Comparison of ENCODE assay signal across 8 cellular contexts in the genomic region with DNA sequence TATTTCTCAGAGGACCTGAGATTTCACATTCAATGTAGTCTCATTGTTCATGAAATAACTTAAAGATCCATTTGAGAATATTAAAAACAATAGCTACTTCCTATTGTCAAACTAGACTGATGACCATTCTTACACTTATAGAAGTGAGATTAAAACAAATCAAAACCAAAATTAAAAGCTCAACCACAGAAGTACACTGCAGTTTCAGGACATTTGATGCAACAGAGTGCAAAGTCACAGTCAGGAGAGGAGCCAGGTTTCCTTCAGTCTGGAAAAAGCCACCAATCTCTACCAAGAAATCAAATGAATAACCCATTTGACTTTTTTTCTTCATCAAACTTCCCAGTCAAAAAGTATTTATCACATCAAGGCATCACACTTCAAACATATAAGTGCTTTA. TPM values are rescaled to one million over a fixed set of nuclear protein-coding genes. Genes with fewer than 3 reads are reported as not detected.
A peak's percentile ranks its signal among the peaks of the same experiment; 100 is the strongest.
DNase-seq lines count a peak whose midpoint lies in the region; ATAC-seq lines count a peak whose summit lies in the region.

No MANE protein-coding gene starts in this region.

- DNase-seq in EH (ENCODE audit: low read depth) (peak; percentile 4), RPMI8226 (peak; percentile 26), left lobe of liver (ENCODE audit: low spot score) (no peak), HuH-7 (ENCODE audit: low spot score) (no peak), NCI-H1436 (lab: John Stamatoyannopoulos, UW) (no peak), NCI-H510A (lab: John Stamatoyannopoulos, UW) (no peak)

- ATAC-seq in GM21515 (IDR thresholded peaks at IDR 0.05; ENCODE audit: unreplicated experiment): peak; percentile 42
- peak; percentile 71 for ATAC-seq in left lobe of liver
- ATAC-seq in GM21825 (IDR thresholded peaks at IDR 0.05; ENCODE audit: unreplicated experiment): no peak

RNA-seq across cellular contexts. Expression of a gene that starts 5.5 kb away (rescaled TPM):
- total RNA-seq in left lobe of liver: 60.2 TPM

RNA-seq across cellular contexts. Expression of a gene that starts 5.6 kb away (rescaled TPM):
- 0.60 TPM for total RNA-seq in left lobe of liver

Comparison
In these comparisons a context has a peak if more than half of its experiments do, and no peak if none do; other contexts are left out.
1. DNase-seq: peak in EH (single experiment) and RPMI8226 (single experiment); none in left lobe of liver (single experiment), HuH-7 (single experiment), NCI-H1436 (single experiment) and NCI-H510A (single experiment).